8 cellular contexts compared by ENCODE assay signal in genomic region chr7:151632750-151633515, GRCh38.
DNase-seq lines count a peak whose midpoint lies in the region; ATAC-seq, FAIRE-seq and TF ChIP-seq lines count a peak whose summit lies in the region.

No MANE protein-coding gene starts in this region.

- FAIRE-seq in keratinocyte (lab: Jason Lieb, UNC), result no peak
- FAIRE-seq in urothelium cell line (lab: Jason Lieb, UNC), result no peak

- peak; percentile 67 for ATAC-seq in HG03354 (IDR thresholded peaks at IDR 0.05; ENCODE audit: poor library complexity, severe bottlenecking, unreplicated experiment)

- peak overlapping the region; percentile 55 to 91 (median 67) for H3K4me3 ChIP-seq in breast epithelium
- H3K4me3 ChIP-seq in keratinocyte (ENCODE audit: control insufficient read depth in 2 of 3, extremely low read depth in 1 of 3, insufficient read depth in 2 of 3, low read depth in 1 of 3, low read length in 3 of 3), result peak overlapping the region; percentile 20 to 48 (median 40)

- peak overlapping the region; percentile 72 for H3K4me2 ChIP-seq in keratinocyte (ENCODE audit: control insufficient read depth, extremely low read depth, insufficient read depth, low read depth, low read length)

- H3K27ac ChIP-seq in breast epithelium, result peak overlapping the region; percentile 93 to 98
- H3K27ac ChIP-seq in keratinocyte (ENCODE audit: control insufficient read depth, insufficient read depth, low read length), result no peak overlapping the region

- TF ChIP-seq CTCF in breast epithelium (IDR thresholded peaks at IDR 0.05) (no peak), keratinocyte (optimal IDR thresholded peaks at IDR 0.05 in 1 of 3, IDR thresholded peaks at IDR 0.05 in 1 of 3, conservative IDR thresholded peaks at IDR 0.05 in 1 of 3; ENCODE audit: extremely low read depth in 1 of 3, insufficient read depth in 2 of 3, low read length in 3 of 3) (no peak)

- H4K20me1 ChIP-seq in keratinocyte (ENCODE audit: control insufficient read depth, extremely low read depth, insufficient read depth, low read length), result no peaks in the 10 kb centered on the region

- H3K9ac ChIP-seq in keratinocyte (ENCODE audit: control insufficient read depth, extremely low read depth, insufficient read depth, low read length), result no peak overlapping the region

- peaks cover 32% of the 10 kb centered on the region for H3K79me2 ChIP-seq in keratinocyte (ENCODE audit: control insufficient read depth, insufficient read depth, low read length)

- dilution Hi-C loops in keratinocyte (cut with MboI; ENCODE audit: extremely low pct_ligation_motif_present, low sequenced_read_pairs), result no loop called here

- H3K9me3 ChIP-seq in breast epithelium (no peaks in the 10 kb centered on the region), keratinocyte (ENCODE audit: control insufficient read depth, low read depth, low read length) (no peaks in the 10 kb centered on the region)

- intact Hi-C loops in breast epithelium (cut with DNase I; ENCODE audit: low total_unique reads), result loop anchor here (10.0 kb wide), 1 partner anchor 102 kb away; no protein-coding TSS in a partner anchor

- TF ChIP-seq POLR2A in GM19193 (IDR thresholded peaks at IDR 0.05; ENCODE audit: extremely low read depth, insufficient read depth, insufficient read length) (peak; percentile 78), breast epithelium (IDR thresholded peaks at IDR 0.05) (no peak)

- H3K4me1 ChIP-seq in breast epithelium, result peaks cover 0 to 8% of the 10 kb centered on the region in 2 donors
- H3K4me1 ChIP-seq in keratinocyte (ENCODE audit: control insufficient read depth, extremely low read depth, insufficient read depth, low read length), result peaks cover 5% of the 10 kb centered on the region

- H3K27me3 ChIP-seq in breast epithelium, result no peaks in the 10 kb centered on the region
- no peaks in the 10 kb centered on the region for H3K27me3 ChIP-seq in keratinocyte (ENCODE audit: control insufficient read depth, extremely low read depth, insufficient read depth, low read length)

- H3K36me3 ChIP-seq in breast epithelium (no peaks in the 10 kb centered on the region), keratinocyte (ENCODE audit: control insufficient read depth in 2 of 2, extremely low read depth in 1 of 2, insufficient read depth in 2 of 2, low read length in 2 of 2) (no peaks in the 10 kb centered on the region)

- H3K9me1 ChIP-seq in keratinocyte (ENCODE audit: control insufficient read depth, extremely low read depth, insufficient read depth, low read length), result no peaks in the 10 kb centered on the region

- H2AFZ ChIP-seq in keratinocyte (ENCODE audit: control insufficient read depth, low read length), result peak overlapping the region; percentile 45

- peak; percentile 63 for DNase-seq in Ammon's horn (ENCODE audit: low spot score)
- DNase-seq in UCSD-AML1 (lab: John Stamatoyannopoulos, UW; ENCODE audit: unreplicated experiment), result peak; percentile 61
- DNase-seq in breast epithelium (ENCODE audit: low spot score in 2 of 2), result peak in 1 of 2 donors; percentile 35
- DNase-seq in keratinocyte (ENCODE audit: low read depth, low spot score), result no peak
- peak; percentile 61 for DNase-seq in stimulated activated CD4-positive, alpha-beta T cell treated with anti-CD3 and anti-CD28 coated beads, Interleukin-1b, Interleukin-23, amount 100 ng/mL, for 48 hours
- DNase-seq in urothelium cell line (ENCODE audit: low spot score), result no peak

Comparison
In these comparisons a context has a peak if more than half of its experiments do, and no peak if none do; other contexts are left out.
1. DNase-seq: peak in Ammon's horn (single experiment), UCSD-AML1 (single experiment) and stimulated activated CD4-positive, alpha-beta T cell treated with anti-CD3 and anti-CD28 coated beads, Interleukin-1b, Interleukin-23, amount 100 ng/mL, for 48 hours (single experiment); none in keratinocyte (single experiment) and urothelium cell line (single experiment).